Comparison of ENCODE assay signal across 14 cellular contexts in genomic region chr3:186955898-186956696, GRCh38. TPM values are rescaled to one million over a fixed set of nuclear protein-coding genes. Genes with fewer than 3 reads are reported as not detected.
DNase-seq lines count a peak whose midpoint lies in the region; ATAC-seq, FAIRE-seq and TF ChIP-seq lines count a peak whose summit lies in the region.
"Had no signal": no experiment of that assay in that cellular context is flagged by ENCODE, and none has a peak within 500 bp of the region (broad histone marks: within the 10 kb centered on the region; RNA-seq: fewer than 3 reads in every experiment).

No MANE protein-coding gene starts in this region.

- H3K4me1 ChIP-seq in trophoblast cell (ENCODE audit: control insufficient read depth in 1 of 2, insufficient read depth in 2 of 2, low read length in 2 of 2) = no peaks in the 10 kb centered on the region

- intact Hi-C loops in left ventricle myocardium superior (cut with micrococcal nuclease) = no loop called here
- intact Hi-C loops in MCF 10A (cut with micrococcal nuclease) = no loop called here

- no peak overlapping the region for H3K4me2 ChIP-seq in trophoblast cell (ENCODE audit: low read length)

- ATAC-seq in WTC11 = peak; percentile 65
- ATAC-seq in left ventricle myocardium superior = peak; percentile 41
- ATAC-seq: gastroesophageal sphincter had no signal

- H4K12ac ChIP-seq in trophoblast cell (ENCODE audit: low read depth, low read length) = no peak overlapping the region

- no peak overlapping the region for H2BK5ac ChIP-seq in trophoblast cell (ENCODE audit: low read depth, low read length, poor library complexity)

- H4K91ac ChIP-seq in trophoblast cell (ENCODE audit: low read depth, low read length) = no peak overlapping the region

- H3K4me1 Mint-ChIP-seq in WTC11 (peaks cover 38% of the 10 kb centered on the region), MCF 10A (ENCODE audit: insufficient read depth, unreplicated experiment) (peaks cover 8% of the 10 kb centered on the region)

- FAIRE-seq in H54 (lab: Jason Lieb, UNC) (peak; percentile 64), urothelium cell line (lab: Jason Lieb, UNC) (no peak)
- FAIRE-seq: bronchial epithelial cell, G401.6 had no signal

- no TSS peak for BruUV-seq in MCF 10A (replicated peaks; lab: Mats Ljungman, UMichigan)

- H2AFZ ChIP-seq in trophoblast cell (ENCODE audit: insufficient read depth, low read length, poor library complexity) = no peak overlapping the region

- WGBS in trophoblast cell (ENCODE audit: extremely low coverage, insufficient coverage, insufficient read length) = no CpG with 5 or more reads among the region's 9 CpGs

- TF ChIP-seq CTCF in WTC11 (IDR thresholded peaks at IDR 0.05) (no peak), MCF 10A (IDR thresholded peaks at IDR 0.05; ENCODE audit: unreplicated experiment) (no peak)

- no peak for TF ChIP-seq POLR2A in H54 (IDR thresholded peaks at IDR 0.05; ENCODE audit: low read depth, low read length)

- H3K18ac ChIP-seq in trophoblast cell (ENCODE audit: low read length) = no peak overlapping the region

- H3K79me1 ChIP-seq in trophoblast cell (ENCODE audit: low read length) = no peaks in the 10 kb centered on the region

- no peak overlapping the region for H3K4me3 Mint-ChIP-seq in WTC11
- H3K4me3 Mint-ChIP-seq in MCF 10A (ENCODE audit: unreplicated experiment) = no peak overlapping the region
- H3K4me3 Mint-ChIP-seq: activated CD4-positive, alpha-beta memory T cell treated with anti-CD3 and anti-CD28 coated beads for 36 hours had no signal

- no peaks in the 10 kb centered on the region for H3K36me3 ChIP-seq in trophoblast cell (ENCODE audit: control insufficient read depth in 1 of 2, insufficient read depth in 2 of 2, low read length in 2 of 2)
- H3K36me3 ChIP-seq: gastroesophageal sphincter had no signal

- H3K9me3 ChIP-seq in trophoblast cell (ENCODE audit: insufficient read depth, low read depth, low read length) = no peaks in the 10 kb centered on the region

- H3K79me2 ChIP-seq in trophoblast cell (ENCODE audit: control insufficient read depth, insufficient read depth, low read length, poor library complexity) = no peaks in the 10 kb centered on the region

- H3K23ac ChIP-seq in trophoblast cell (ENCODE audit: low read length) = no peak overlapping the region

- no peak overlapping the region for H4K8ac ChIP-seq in trophoblast cell (ENCODE audit: low read depth, low read length)

- no peaks in the 10 kb centered on the region for H3K27me3 Mint-ChIP-seq in WTC11 (ENCODE audit: low read depth)
- H3K27me3 Mint-ChIP-seq in MCF 10A (ENCODE audit: insufficient read depth, unreplicated experiment) = no peaks in the 10 kb centered on the region
- H3K27me3 Mint-ChIP-seq: activated CD4-positive, alpha-beta memory T cell treated with anti-CD3 and anti-CD28 coated beads for 36 hours had no signal

- H3K27me3 ChIP-seq in trophoblast cell (ENCODE audit: insufficient read depth, low read length) = no peaks in the 10 kb centered on the region
- H3K27me3 ChIP-seq: gastroesophageal sphincter had no signal

- H3K36me3 Mint-ChIP-seq in WTC11 = peaks cover 38% of the 10 kb centered on the region
- H3K36me3 Mint-ChIP-seq in MCF 10A (ENCODE audit: insufficient read depth, unreplicated experiment) = peaks cover 7% of the 10 kb centered on the region

- H2BK12ac ChIP-seq in trophoblast cell (ENCODE audit: low read length) = no peak overlapping the region

- H3K9ac ChIP-seq in trophoblast cell (ENCODE audit: low read length) = no peak overlapping the region

- no peak overlapping the region for H3K27ac ChIP-seq in trophoblast cell (ENCODE audit: low read depth, low read length)
- H3K27ac ChIP-seq: gastroesophageal sphincter had no signal

- H2AK5ac ChIP-seq in trophoblast cell (ENCODE audit: low read length) = no peak overlapping the region

- H3K4ac ChIP-seq in trophoblast cell (ENCODE audit: low read depth, low read length) = no peak overlapping the region

- DNase-seq in H54 (ENCODE audit: insufficient read length, low spot score) (no peak), WTC11 (ENCODE audit: low spot score) (no peak), left ventricle myocardium superior (no peak), trophoblast cell (peak; percentile 77 to 92), A172 (ENCODE audit: low spot score) (no peak), MCF 10A (ENCODE audit: unreplicated experiment) (no peak), urothelium cell line (ENCODE audit: low spot score) (no peak)
- DNase-seq: activated CD4-positive, alpha-beta memory T cell treated with anti-CD3 and anti-CD28 coated beads for 36 hours; activated effector memory CD4-positive, alpha-beta T cell treated with anti-CD3 and anti-CD28 coated beads, Interleukin-2, amount 50 U/mL, for 16 hours; NCI-H2081; NCI-H82 had no signal

- H3K14ac ChIP-seq in trophoblast cell (ENCODE audit: low read length) = no peak overlapping the region

- no peak overlapping the region for H2BK120ac ChIP-seq in trophoblast cell (ENCODE audit: insufficient read depth, low read length, poor library complexity)

- H3K27ac Mint-ChIP-seq in WTC11 = peak overlapping the region; percentile 34
- no peak overlapping the region for H3K27ac Mint-ChIP-seq in MCF 10A (ENCODE audit: low read depth, unreplicated experiment)
- H3K27ac Mint-ChIP-seq: activated CD4-positive, alpha-beta memory T cell treated with anti-CD3 and anti-CD28 coated beads for 36 hours had no signal

- CTCF ChIA-PET in WTC11 (lab: Charles Lee) (interaction anchor here (1.0 kb wide), 1 partner anchor 107 kb away, joined by 3 read pairs; no protein-coding TSS in a partner anchor), MCF 10A (lab: Yijun Ruan, JAX) (interaction anchor here (1.1 kb wide), 1 partner anchor 209 kb away, joined by 3 read pairs; no protein-coding TSS in a partner anchor)

- POLR2A ChIA-PET in WTC11 (lab: Charles Lee) = no interaction called here
- POLR2A ChIA-PET in MCF 10A (lab: Yijun Ruan, JAX) = no interaction called here

- H3K9me3 Mint-ChIP-seq in WTC11 (peaks cover 17% of the 10 kb centered on the region), MCF 10A (ENCODE audit: unreplicated experiment) (no peaks in the 10 kb centered on the region)

- no peak overlapping the region for H3K4me3 ChIP-seq in trophoblast cell (ENCODE audit: low read depth, low read length)
- H3K4me3 ChIP-seq: gastroesophageal sphincter had no signal

TF ChIP-seq in WTC11, 78 proteins besides CTCF, POLR2A, EP300 and RAD21 (continues in another document):
- TF ChIP-seq JUN (CRISPR knock-in tag; IDR thresholded peaks at IDR 0.05) (no peak), IRF1 (CRISPR knock-in tag; IDR thresholded peaks at IDR 0.05) (no peak), NR2C2 (CRISPR knock-in tag; IDR thresholded peaks at IDR 0.05) (no peak), TEAD4 (CRISPR knock-in tag; IDR thresholded peaks at IDR 0.05) (no peak), FOXK1 (CRISPR knock-in tag; IDR thresholded peaks at IDR 0.05) (no peak), NFYB (CRISPR knock-in tag; conservative IDR thresholded peaks at IDR 0.05; ENCODE audit: low read depth) (no peak), ATF3 (CRISPR knock-in tag; conservative IDR thresholded peaks at IDR 0.05) (no peak), MXD4 (CRISPR knock-in tag; IDR thresholded peaks at IDR 0.05; ENCODE audit: borderline replicate concordance) (no peak), E2F1 (CRISPR knock-in tag; IDR thresholded peaks at IDR 0.05) (no peak)

RNA-seq across cellular contexts. Expression of gene ST6GAL1, which starts 25.8 kb away (rescaled TPM):
- total RNA-seq in WTC11 (2021) = 82.5 to 87.5 TPM (median 83.4 TPM) in 3 replicates
- 75.9 TPM for total RNA-seq in left ventricle myocardium superior
- 4.2 and 4.5 TPM in 2 replicates for polyA plus RNA-seq in trophoblast cell (2013)
- 5.3 and 9.4 TPM in 2 replicates for total RNA-seq in A172 (2014; rRNA removed; shearing (Covaris generic))
- 11.5 and 18.8 TPM in 2 replicates for total RNA-seq in MCF 10A (2022)

Comparison
In these comparisons a context has a peak if more than half of its experiments do, and no peak if none do; other contexts are left out.
1. DNase-seq: peak in trophoblast cell (2 of 2); none in H54 (single experiment), WTC11 (single experiment), left ventricle myocardium superior (single experiment), A172 (single experiment), MCF 10A (single experiment) and urothelium cell line (single experiment).